ENCODE assay signal across 20 cellular contexts in genomic region chr4:68337522-68337921, GRCh38. TPM values are rescaled to one million over a fixed set of nuclear protein-coding genes. Genes with fewer than 3 reads are reported as not detected.
DNase-seq lines count a peak whose midpoint lies in the region; ATAC-seq lines count a peak whose summit lies in the region.
"Had no signal": no experiment of that assay in that cellular context is flagged by ENCODE, and none has a peak within 500 bp of the region (broad histone marks: within the 10 kb centered on the region; RNA-seq: fewer than 3 reads in every experiment).

No MANE protein-coding gene starts in this region.

- H3K9me3 ChIP-seq in T-helper 17 cell (ENCODE audit: control insufficient read depth, low read length, poor library complexity, severe bottlenecking), result no peaks in the 10 kb centered on the region
- H3K9me3 ChIP-seq: Peyer's patch, thoracic aorta had no signal

- H3K4me3 Mint-ChIP-seq in activated naive CD4-positive, alpha-beta T cell treated with anti-CD3 and anti-CD28 coated beads, Interleukin-2, amount 50 U/mL, for 24 hours, result no peak overlapping the region
- no peak overlapping the region for H3K4me3 Mint-ChIP-seq in activated naive CD4-positive, alpha-beta T cell treated with anti-CD3 and anti-CD28 coated beads, Interleukin-2, amount 10 ng/mL, durations not matched to agents 7 days and 5 days
- no peak overlapping the region for H3K4me3 Mint-ChIP-seq in T-helper 17 cell
- H3K4me3 Mint-ChIP-seq in effector memory CD8-positive, alpha-beta T cell, result peak overlapping the region in 1 of 2 donors; percentile 26

- H3K4me1 Mint-ChIP-seq in activated naive CD4-positive, alpha-beta T cell treated with anti-CD3 and anti-CD28 coated beads, Interleukin-2, amount 50 U/mL, for 24 hours, result peaks cover 84% of the 10 kb centered on the region
- H3K4me1 Mint-ChIP-seq in activated naive CD4-positive, alpha-beta T cell treated with anti-CD3 and anti-CD28 coated beads, Interleukin-2, amount 10 ng/mL, durations not matched to agents 7 days and 5 days, result peaks cover 15% of the 10 kb centered on the region
- H3K4me1 Mint-ChIP-seq in T-helper 17 cell, result peaks cover 30% of the 10 kb centered on the region
- peaks cover 25 to 54% of the 10 kb centered on the region in 2 donors for H3K4me1 Mint-ChIP-seq in effector memory CD8-positive, alpha-beta T cell (ENCODE audit: low read depth in 2 of 2)

- CTCF ChIA-PET in activated naive CD4-positive, alpha-beta T cell treated with anti-CD3 and anti-CD28 coated beads, Interleukin-2, amount 10 ng/mL, durations not matched to agents 7 days and 5 days (lab: Charles Lee), result no interaction called here

- peaks cover 16% of the 10 kb centered on the region for H3K36me3 Mint-ChIP-seq in activated naive CD4-positive, alpha-beta T cell treated with anti-CD3 and anti-CD28 coated beads, Interleukin-2, amount 50 U/mL, for 24 hours
- peaks cover 37% of the 10 kb centered on the region for H3K36me3 Mint-ChIP-seq in activated naive CD4-positive, alpha-beta T cell treated with anti-CD3 and anti-CD28 coated beads, Interleukin-2, amount 10 ng/mL, durations not matched to agents 7 days and 5 days
- H3K36me3 Mint-ChIP-seq in T-helper 17 cell (ENCODE audit: low read depth), result peaks cover 9% of the 10 kb centered on the region
- peaks cover 57% of the 10 kb centered on the region for H3K36me3 Mint-ChIP-seq in effector memory CD8-positive, alpha-beta T cell (ENCODE audit: insufficient read depth)

- no peak for ATAC-seq in T-helper 17 cell
- ATAC-seq in effector memory CD8-positive, alpha-beta T cell (replicated peaks), result no peak
- ATAC-seq in GM18517 (IDR thresholded peaks at IDR 0.05; ENCODE audit: unreplicated experiment), result no peak
- ATAC-seq: activated CD4-positive, CD25-positive, alpha-beta regulatory T cell treated with anti-CD3 and anti-CD28 coated beads, Interleukin-2, amount 50 U/mL, for 24 hours; foreskin keratinocyte had no signal

- no peaks in the 10 kb centered on the region for H3K27me3 Mint-ChIP-seq in activated naive CD4-positive, alpha-beta T cell treated with anti-CD3 and anti-CD28 coated beads, Interleukin-2, amount 50 U/mL, for 24 hours
- H3K27me3 Mint-ChIP-seq in activated naive CD4-positive, alpha-beta T cell treated with anti-CD3 and anti-CD28 coated beads, Interleukin-2, amount 10 ng/mL, durations not matched to agents 7 days and 5 days, result no peaks in the 10 kb centered on the region
- H3K27me3 Mint-ChIP-seq in T-helper 17 cell, result no peaks in the 10 kb centered on the region
- no peaks in the 10 kb centered on the region for H3K27me3 Mint-ChIP-seq in effector memory CD8-positive, alpha-beta T cell

- peak overlapping the region; percentile 88 for H3K27ac Mint-ChIP-seq in activated naive CD4-positive, alpha-beta T cell treated with anti-CD3 and anti-CD28 coated beads, Interleukin-2, amount 50 U/mL, for 24 hours
- no peak overlapping the region for H3K27ac Mint-ChIP-seq in activated naive CD4-positive, alpha-beta T cell treated with anti-CD3 and anti-CD28 coated beads, Interleukin-2, amount 10 ng/mL, durations not matched to agents 7 days and 5 days
- peak overlapping the region; percentile 34 for H3K27ac Mint-ChIP-seq in T-helper 17 cell
- peak overlapping the region; percentile 11 to 68 for H3K27ac Mint-ChIP-seq in effector memory CD8-positive, alpha-beta T cell

- DNase-seq in activated naive CD4-positive, alpha-beta T cell treated with anti-CD3 and anti-CD28 coated beads, Interleukin-2, amount 10 ng/mL, durations not matched to agents 7 days and 5 days, result no peak
- no peak for DNase-seq in T-helper 17 cell
- DNase-seq in effector memory CD8-positive, alpha-beta T cell, result no peak
- peak; percentile 67 for DNase-seq in pons (ENCODE audit: low spot score)
- no peak for DNase-seq in NCI-H82 treated with DMSO at 0.1 percent for 48 hours (lab: John Stamatoyannopoulos, UW; ENCODE audit: unreplicated experiment)
- DNase-seq in NCI-H2081 (lab: John Stamatoyannopoulos, UW), result no peak
- DNase-seq: activated gamma-delta T cell treated with Interleukin-2 at 50 U/mL for 16 hours; foreskin keratinocyte; GF-D8; H7; kidney; NCI-H1436; NCI-H82; Peyer's patch; stimulated activated CD4-positive, alpha-beta T cell treated with anti-CD3 and anti-CD28 coated beads, Interleukin-12 subunit alpha, Interleukin-12 subunit beta, amount 100 ng/mL, for 4 hours; T-helper 9 cell had no signal

- no peaks in the 10 kb centered on the region for H3K9me3 Mint-ChIP-seq in activated naive CD4-positive, alpha-beta T cell treated with anti-CD3 and anti-CD28 coated beads, Interleukin-2, amount 50 U/mL, for 24 hours
- no peaks in the 10 kb centered on the region for H3K9me3 Mint-ChIP-seq in activated naive CD4-positive, alpha-beta T cell treated with anti-CD3 and anti-CD28 coated beads, Interleukin-2, amount 10 ng/mL, durations not matched to agents 7 days and 5 days
- no peaks in the 10 kb centered on the region for H3K9me3 Mint-ChIP-seq in effector memory CD8-positive, alpha-beta T cell

RNA-seq across cellular contexts. Expression of gene YTHDC1, which starts 12.4 kb away (rescaled TPM):
- 100 to 1,000 TPM; 231 to 258 TPM for total RNA-seq in T-helper 17 cell
